In the genomic region with DNA sequence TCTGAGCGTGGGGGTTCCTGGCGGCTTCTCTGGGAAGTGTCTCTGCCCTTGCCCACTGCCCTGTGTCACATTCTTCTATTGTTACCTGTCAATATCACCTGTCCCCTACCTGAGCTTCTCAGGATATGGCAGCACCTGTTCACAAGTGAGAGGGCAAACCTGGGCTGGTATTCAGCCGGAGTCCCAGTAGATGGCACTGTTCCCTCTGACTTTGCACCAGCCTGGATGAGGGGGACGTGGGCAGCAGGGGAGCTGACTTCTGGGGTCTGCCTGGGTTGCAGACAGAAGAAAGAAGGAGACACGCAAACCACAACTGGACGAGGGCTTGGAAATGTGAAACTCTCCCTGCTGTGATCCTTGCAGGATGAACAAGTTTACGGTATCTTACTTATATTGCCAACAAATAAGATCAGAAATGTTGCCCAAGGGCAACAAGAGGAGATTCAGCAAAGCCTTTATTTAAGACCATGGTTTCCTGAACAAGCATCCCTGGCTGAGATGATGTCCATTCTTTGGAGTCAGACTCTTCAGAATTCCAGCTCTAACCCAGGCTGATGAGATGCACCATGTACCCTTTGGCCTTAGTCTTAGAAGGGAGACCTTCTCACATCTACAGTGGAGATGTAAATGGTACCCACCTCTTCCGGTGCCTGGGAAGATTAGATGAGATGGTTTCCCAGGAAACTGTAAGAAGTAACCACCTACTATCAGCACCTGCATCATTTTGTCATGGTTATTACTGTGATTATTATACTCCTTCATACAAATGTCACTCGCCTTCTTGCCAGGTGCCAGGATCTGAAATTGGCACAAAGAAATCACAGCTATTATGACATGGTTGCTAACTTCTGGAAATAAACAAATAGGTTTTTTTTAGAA, we compare ENCODE assay signal across 10 cellular contexts.
DNase-seq lines count a peak whose midpoint lies in the region; ATAC-seq, FAIRE-seq and TF ChIP-seq lines count a peak whose summit lies in the region.
"Had no signal": no experiment of that assay in that cellular context is flagged by ENCODE, and none has a peak within 500 bp of the region (broad histone marks: within the 10 kb centered on the region; RNA-seq: fewer than 3 reads in every experiment).

No MANE protein-coding gene starts in this region.

- H3K36me3 ChIP-seq in Caco-2 (ENCODE audit: control insufficient read depth, insufficient read depth, low read length), result no peaks in the 10 kb centered on the region

- H3K4me3 Mint-ChIP-seq in Caco-2 (ENCODE audit: unreplicated experiment), result no peak overlapping the region
- H3K4me3 Mint-ChIP-seq: activated T-cell treated with anti-CD3 and anti-CD28 coated beads, Interleukin-2, amount 50 U/mL, for 72 hours had no signal

- peaks cover 7% of the 10 kb centered on the region for H3K27me3 Mint-ChIP-seq in Caco-2 (ENCODE audit: insufficient read depth, unreplicated experiment)

- H3K27ac ChIP-seq in VCaP, result no peak overlapping the region

- H3K4me3 ChIP-seq in Caco-2 (ENCODE audit: low read depth, low read length), result no peak overlapping the region

- H3K4me1 Mint-ChIP-seq in Caco-2 (ENCODE audit: low read depth, unreplicated experiment), result no peaks in the 10 kb centered on the region

- TF ChIP-seq CTCF in Caco-2 (IDR thresholded peaks at IDR 0.05; ENCODE audit: insufficient read depth in 1 of 2, low read depth in 1 of 2, low read length in 1 of 2, severe bottlenecking in 1 of 2, unreplicated experiment in 1 of 2), result peak; percentile 49 to 76
- peak; percentile 91 for TF ChIP-seq CTCF in VCaP (conservative IDR thresholded peaks at IDR 0.05)

- peaks cover 10% of the 10 kb centered on the region for H3K9me3 Mint-ChIP-seq in Caco-2 (ENCODE audit: unreplicated experiment)

- H3K4me1 ChIP-seq in Caco-2, result no peaks in the 10 kb centered on the region

- POLR2A ChIA-PET in Caco-2 (lab: Charles Lee), result no interaction called here

- CTCF ChIA-PET in Caco-2 (lab: Charles Lee), result interaction anchor here (0.7 to 1.1 kb wide), 2 partner anchors 18 to 377 kb away, joined by 3 to 5 read pairs; no protein-coding TSS in a partner anchor

- ATAC-seq in GM19324 (IDR thresholded peaks at IDR 0.05; ENCODE audit: low FRiP score, unreplicated experiment), result no peak
- ATAC-seq: activated T-cell treated with anti-CD3 and anti-CD28 coated beads, Interleukin-2, amount 50 U/mL, for 72 hours had no signal

- H3K27me3 ChIP-seq in Caco-2 (replicated peaks; ENCODE audit: control insufficient read depth, insufficient read depth, low read length), result no peaks in the 10 kb centered on the region

- no TSS peak for BruUV-seq in Caco-2 (replicated peaks; lab: Mats Ljungman, UMichigan)

- DNase-seq in Caco-2 (peak in 1 of 2 experiments; percentile 47), HTR-8/SVneo (ENCODE audit: insufficient read length, low spot score) (no peak), left kidney (ENCODE audit: low read depth, low spot score) (peak; percentile 75), RKO (ENCODE audit: low spot score) (no peak), NCI-H2081 (lab: John Stamatoyannopoulos, UW) (no peak)
- no peak for DNase-seq in stimulated activated CD4-positive, alpha-beta T cell treated with anti-CD3 and anti-CD28 coated beads, Interleukin-4, amount 100 ng/mL, for 4 hours

- FAIRE-seq in HTR-8/SVneo (lab: Jason Lieb, UNC), result peak; percentile 72
- FAIRE-seq: GM18507 had no signal

- no peak overlapping the region for H3K27ac Mint-ChIP-seq in Caco-2 (ENCODE audit: unreplicated experiment)
- H3K27ac Mint-ChIP-seq: activated T-cell treated with anti-CD3 and anti-CD28 coated beads, Interleukin-2, amount 50 U/mL, for 72 hours had no signal

- peaks cover 10% of the 10 kb centered on the region for H3K9me3 ChIP-seq in Caco-2

- intact Hi-C loops in Caco-2 (cut with micrococcal nuclease; ENCODE audit: unreplicated experiment), result loop anchor here (1.0 kb wide), 1 partner anchor 268 kb away; no protein-coding TSS in a partner anchor

- no peaks in the 10 kb centered on the region for H3K36me3 Mint-ChIP-seq in Caco-2 (ENCODE audit: insufficient read depth, unreplicated experiment)
